11 cellular contexts compared by ENCODE assay signal in genomic region chr5:89043676-89044075, GRCh38.
DNase-seq lines count a peak whose midpoint lies in the region; ATAC-seq and TF ChIP-seq lines count a peak whose summit lies in the region.
"Had no signal": no experiment of that assay in that cellular context is flagged by ENCODE, and none has a peak within 500 bp of the region (broad histone marks: within the 10 kb centered on the region; RNA-seq: fewer than 3 reads in every experiment).

No MANE protein-coding gene starts in this region.

- H3K36me3 Mint-ChIP-seq in naive thymus-derived CD4-positive, alpha-beta T cell, result no peaks in the 10 kb centered on the region

- H3K9me3 Mint-ChIP-seq in naive thymus-derived CD4-positive, alpha-beta T cell, result peaks cover 0 to 5% (median 0%) of the 10 kb centered on the region in 11 donors

- TF ChIP-seq CTCF in hepatocyte (IDR thresholded peaks at IDR 0.05; ENCODE audit: poor library complexity), result no peak

- H3K9me3 ChIP-seq in naive thymus-derived CD4-positive, alpha-beta T cell (ENCODE audit: control insufficient read depth in 2 of 3, low read length in 3 of 3), result no peaks in the 10 kb centered on the region
- H3K9me3 ChIP-seq in hepatocyte (ENCODE audit: low read depth), result no peaks in the 10 kb centered on the region

- H3K27me3 ChIP-seq in naive thymus-derived CD4-positive, alpha-beta T cell (ENCODE audit: control insufficient read depth in 2 of 2, insufficient read depth in 2 of 2, low read length in 2 of 2), result no peaks in the 10 kb centered on the region
- no peaks in the 10 kb centered on the region for H3K27me3 ChIP-seq in hepatocyte

- H3K4me1 Mint-ChIP-seq in naive thymus-derived CD4-positive, alpha-beta T cell, result peaks cover 0 to 8% (median 0%) of the 10 kb centered on the region in 7 donors

- H3K27ac Mint-ChIP-seq in naive thymus-derived CD4-positive, alpha-beta T cell, result no peak overlapping the region

- intact Hi-C loops in naive thymus-derived CD4-positive, alpha-beta T cell (cut with micrococcal nuclease), result no loop called here

- H3K27ac ChIP-seq in naive thymus-derived CD4-positive, alpha-beta T cell (ENCODE audit: low read depth, low read length), result no peak overlapping the region
- no peak overlapping the region for H3K27ac ChIP-seq in hepatocyte
- H3K27ac ChIP-seq: 22Rv1 had no signal

- no peak overlapping the region for H3K4me3 ChIP-seq in naive thymus-derived CD4-positive, alpha-beta T cell (ENCODE audit: low read length)
- H3K4me3 ChIP-seq in hepatocyte, result no peak overlapping the region

- 14% methylated on average over 1 of the region's 1 CpG for WGBS in hepatocyte (ENCODE audit: low lambda C conversion rate, missing lambda C conversion rate)

- no peaks in the 10 kb centered on the region for H3K79me2 ChIP-seq in hepatocyte

- H3K4me1 ChIP-seq in naive thymus-derived CD4-positive, alpha-beta T cell (ENCODE audit: control insufficient read depth in 2 of 2, insufficient read depth in 2 of 2, low read length in 2 of 2), result no peaks in the 10 kb centered on the region
- H3K4me1 ChIP-seq in hepatocyte (ENCODE audit: insufficient read depth), result no peaks in the 10 kb centered on the region

- peak; percentile 89 for ATAC-seq in HG02678 (IDR thresholded peaks at IDR 0.05; ENCODE audit: unreplicated experiment)
- ATAC-seq in naive thymus-derived CD4-positive, alpha-beta T cell, result peak; percentile 24

- H4K20me1 ChIP-seq in hepatocyte (ENCODE audit: insufficient read depth, poor library complexity, severe bottlenecking), result no peaks in the 10 kb centered on the region

- H3K27me3 Mint-ChIP-seq in naive thymus-derived CD4-positive, alpha-beta T cell, result no peaks in the 10 kb centered on the region

- peak; percentile 42 for DNase-seq in DMS53 (lab: John Stamatoyannopoulos, UW)
- DNase-seq in DMS53 treated with DMSO at 0.1 percent for 48 hours (lab: John Stamatoyannopoulos, UW; ENCODE audit: unreplicated experiment), result no peak
- peak; percentile 26 for DNase-seq in OCI-M1 (lab: John Stamatoyannopoulos, UW)
- DNase-seq in naive thymus-derived CD4-positive, alpha-beta T cell, result peak in 1 of 9 donors; percentile 2
- DNase-seq in NCI-H128 (lab: John Stamatoyannopoulos, UW; ENCODE audit: unreplicated experiment), result no peak
- no peak for DNase-seq in hepatocyte (ENCODE audit: low spot score)
- no peak for DNase-seq in NCI-H774 (lab: John Stamatoyannopoulos, UW)
- DNase-seq: GF-D8, NCI-H2171 had no signal

- H3K4me3 Mint-ChIP-seq in naive thymus-derived CD4-positive, alpha-beta T cell, result no peak overlapping the region

- H3K9me2 ChIP-seq in hepatocyte (replicated peaks; ENCODE audit: insufficient read depth), result peaks cover 2% of the 10 kb centered on the region

- CTCF ChIA-PET in naive thymus-derived CD4-positive, alpha-beta T cell (lab: Charles Lee), result interaction anchor here (0.5 kb wide), 1 partner anchor 14 kb away, joined by 3 read pairs; no protein-coding TSS in a partner anchor

- POLR2A ChIA-PET in naive thymus-derived CD4-positive, alpha-beta T cell (lab: Charles Lee), result no interaction called here

- H2AFZ ChIP-seq in hepatocyte, result no peak overlapping the region

- no peaks in the 10 kb centered on the region for H3K36me3 ChIP-seq in naive thymus-derived CD4-positive, alpha-beta T cell (ENCODE audit: control insufficient read depth in 2 of 3, insufficient read depth in 3 of 3, low read length in 3 of 3)
- no peaks in the 10 kb centered on the region for H3K36me3 ChIP-seq in hepatocyte (replicated peaks; ENCODE audit: insufficient read depth, low read depth)

- no peak overlapping the region for H3K4me2 ChIP-seq in hepatocyte

Comparison
In these comparisons a context has a peak if more than half of its experiments do, and no peak if none do; other contexts are left out.
1. DNase-seq: peak in DMS53 (single experiment) and OCI-M1 (single experiment); none in DMS53 treated with DMSO at 0.1 percent for 48 hours (single experiment), NCI-H128 (single experiment), hepatocyte (single experiment) and NCI-H774 (single experiment).